10 cellular contexts compared by ENCODE assay signal in the genomic region with DNA sequence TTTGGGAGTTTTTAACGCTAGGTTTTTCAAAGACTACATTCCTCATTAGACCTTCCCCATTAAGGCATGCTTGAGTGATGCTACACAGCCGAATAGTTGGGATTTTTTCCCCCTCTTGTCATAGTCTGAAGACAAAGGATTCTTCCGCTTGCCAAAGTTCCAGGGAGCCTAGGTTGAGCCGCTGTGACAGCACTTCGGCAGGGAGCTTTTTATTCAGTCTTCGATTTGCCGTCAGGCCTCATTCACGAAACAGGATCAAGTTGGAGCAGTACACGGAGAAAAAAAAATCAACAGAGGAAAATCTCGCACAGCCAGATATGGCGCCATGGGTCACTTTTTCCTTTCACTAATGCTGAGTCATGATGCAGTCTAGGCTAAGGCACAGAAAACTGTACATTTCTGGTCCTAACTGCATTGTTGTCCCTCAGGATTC. TPM values are rescaled to one million over a fixed set of nuclear protein-coding genes. Genes with fewer than 3 reads are reported as not detected.
DNase-seq lines count a peak whose midpoint lies in the region; ATAC-seq and TF ChIP-seq lines count a peak whose summit lies in the region.
"Had no signal": no experiment of that assay in that cellular context is flagged by ENCODE, and none has a peak within 500 bp of the region (broad histone marks: within the 10 kb centered on the region; RNA-seq: fewer than 3 reads in every experiment).

No MANE protein-coding gene starts in this region.

- ATAC-seq in GM21825 (IDR thresholded peaks at IDR 0.05; ENCODE audit: unreplicated experiment), result no peak

- no peaks in the 10 kb centered on the region for H3K27me3 ChIP-seq in HAP-1 (ENCODE audit: low read depth)
- no peaks in the 10 kb centered on the region for H3K27me3 ChIP-seq in breast epithelium
- no peaks in the 10 kb centered on the region for H3K27me3 ChIP-seq in sigmoid colon

- DNase-seq in HAP-1 (ENCODE audit: low spot score in 2 of 2) (peak; percentile 77 to 92), breast epithelium (ENCODE audit: low spot score in 2 of 2) (no peak), iPS DF 4.7 (ENCODE audit: extremely low read depth, low spot score) (peak; percentile 93), sigmoid colon (no peak), DMS 273 (lab: John Stamatoyannopoulos, UW; ENCODE audit: unreplicated experiment) (no peak), NCI-H1105 treated with DMSO at 0.1 percent for 48 hours (lab: John Stamatoyannopoulos, UW) (no peak)
- DNase-seq in stimulated activated CD4-positive, alpha-beta T cell treated with anti-CD3 and anti-CD28 coated beads, Interleukin-15, amount 100 ng/mL, for 24 hours, result no peak
- DNase-seq: OCI-M1 had no signal

- in situ Hi-C loops in HAP-1 (cut with MboI; ENCODE audit: low sequenced_read_pairs), result no loop called here

- H3K4me1 ChIP-seq in HAP-1 (peaks cover 55% of the 10 kb centered on the region), breast epithelium (no peaks in the 10 kb centered on the region), sigmoid colon (peaks cover 0 to 17% (median 6%) of the 10 kb centered on the region in 4 donors)
- H3K4me1 ChIP-seq: parathyroid adenoma had no signal

- peaks cover 9% of the 10 kb centered on the region for H3K9me3 ChIP-seq in HAP-1
- peaks cover 15 to 16% of the 10 kb centered on the region in 2 donors for H3K9me3 ChIP-seq in breast epithelium
- H3K9me3 ChIP-seq in sigmoid colon, result peaks cover 0 to 5% (median 0%) of the 10 kb centered on the region in 4 donors

- no peak for TF ChIP-seq EP300 in sigmoid colon (IDR thresholded peaks at IDR 0.05)

- H3K27ac ChIP-seq in breast epithelium, result peak overlapping the region; percentile 38 to 70
- H3K27ac ChIP-seq in sigmoid colon, result peak overlapping the region; percentile 27 to 79 (median 72)
- H3K27ac ChIP-seq: parathyroid adenoma had no signal

- intact Hi-C loops in breast epithelium (cut with DNase I; ENCODE audit: low total_unique reads), result loop anchor here (5.0 kb wide), 1 partner anchor 202 kb away; no protein-coding TSS in a partner anchor
- intact Hi-C loops in sigmoid colon (cut with DNase I), result no loop called here

- no peak for TF ChIP-seq POLR2A in breast epithelium (IDR thresholded peaks at IDR 0.05)
- TF ChIP-seq POLR2A in sigmoid colon (IDR thresholded peaks at IDR 0.05), result no peak

- TF ChIP-seq CTCF in breast epithelium (IDR thresholded peaks at IDR 0.05) (no peak), sigmoid colon (IDR thresholded peaks at IDR 0.05) (no peak)

- H3K4me3 ChIP-seq in HAP-1, result peak overlapping the region; percentile 2; the same call in 1 of the 2 replicates
- no peak overlapping the region for H3K4me3 ChIP-seq in breast epithelium
- peak overlapping the region in 2 of 4 donors; percentile 17 to 22 for H3K4me3 ChIP-seq in sigmoid colon

- no peaks in the 10 kb centered on the region; the same call in 1 of the 2 replicates for H3K36me3 ChIP-seq in HAP-1 (replicated peaks)
- H3K36me3 ChIP-seq in breast epithelium, result no peaks in the 10 kb centered on the region
- H3K36me3 ChIP-seq in sigmoid colon, result no peaks in the 10 kb centered on the region

- 84 to 93% methylated on average over 11 of the region's 11 CpGs for WGBS in sigmoid colon, 2 donors

RNA-seq across cellular contexts. Expression of gene SHROOM3, which starts 24.3 kb away (rescaled TPM):
- total RNA-seq in breast epithelium, result 100 to 1,000 TPM in 2 of 3 donors, under 1 TPM in 1; 0.32 to 145 (median 100) TPM
- total RNA-seq in sigmoid colon, result 10 to 100 TPM in 2 of 4 donors, 1 to 10 TPM in 2; 5.1 to 57.4 (median 13.3) TPM
- polyA plus RNA-seq in sigmoid colon, result 10 to 100 TPM; 28.2 to 71.0 (median 63.6) TPM

RNA-seq across cellular contexts. Expression of gene CCDC158, which starts 38.4 kb away (rescaled TPM):
- total RNA-seq in breast epithelium, result 1 to 10 TPM; 1.3 to 5.4 (median 4.3) TPM
- total RNA-seq in sigmoid colon, result 1 to 10 TPM in 1 of 4 donors, under 1 TPM in 2, not detected in 1; 0.41 to 1.7 (median 0.82) TPM
- polyA plus RNA-seq in sigmoid colon, result under 1 TPM in 1 of 3 donors, not detected in 2; 0.12 TPM

Comparison
In these comparisons a context has a peak if more than half of its experiments do, and no peak if none do; other contexts are left out.
1. DNase-seq: peak in HAP-1 (2 of 2) and iPS DF 4.7 (single experiment); none in breast epithelium (0 of 2), sigmoid colon (single experiment), DMS 273 (single experiment), NCI-H1105 treated with DMSO at 0.1 percent for 48 hours (single experiment) and stimulated activated CD4-positive, alpha-beta T cell treated with anti-CD3 and anti-CD28 coated beads, Interleukin-15, amount 100 ng/mL, for 24 hours (single experiment).